In genomic region chr16:87387942-87388817, GRCh38 we compare ENCODE assay signal across 8 cellular contexts. TPM values are rescaled to one million over a fixed set of nuclear protein-coding genes. Genes with fewer than 3 reads are reported as not detected.
DNase-seq lines count a peak whose midpoint lies in the region; ATAC-seq and TF ChIP-seq lines count a peak whose summit lies in the region.

No MANE protein-coding gene starts in this region.

- no peaks in the 10 kb centered on the region for H3K9me2 ChIP-seq in PC-3 (replicated peaks; ENCODE audit: low read length)

- H3K27ac ChIP-seq in PC-3 (ENCODE audit: low read length) (peak overlapping the region; percentile 51), esophagus (ENCODE audit: low read depth in 2 of 2, low read length in 1 of 2) (peak overlapping the region; percentile 73 to 88), mucosa of rectum (ENCODE audit: low read depth in 2 of 2, low read length in 2 of 2) (peak overlapping the region; percentile 98 to 99)

- CTCF ChIA-PET in PC-3 (lab: Charles Lee) = no interaction called here

- H3K4me1 ChIP-seq in PC-3 (ENCODE audit: insufficient read depth, low read length) (peaks cover 20% of the 10 kb centered on the region), esophagus (ENCODE audit: control insufficient read depth in 2 of 2, insufficient read depth in 2 of 2, low read length in 1 of 2) (peaks cover 3 to 5% of the 10 kb centered on the region in 2 donors), mucosa of rectum (ENCODE audit: control insufficient read depth in 2 of 2, insufficient read depth in 2 of 2, low read length in 2 of 2) (peaks cover 26 to 34% of the 10 kb centered on the region in 2 donors)

- H3K27me3 ChIP-seq in PC-3 (ENCODE audit: low read length) = no peaks in the 10 kb centered on the region
- no peaks in the 10 kb centered on the region for H3K27me3 ChIP-seq in esophagus (ENCODE audit: control insufficient read depth in 1 of 2, insufficient read depth in 2 of 2, low read length in 2 of 2)
- H3K27me3 ChIP-seq in mucosa of rectum (ENCODE audit: control insufficient read depth in 2 of 2, insufficient read depth in 2 of 2, low read length in 2 of 2) = no peaks in the 10 kb centered on the region

- H3K4me2 ChIP-seq in PC-3 (ENCODE audit: low read length) = peak overlapping the region; percentile 86

- no peak overlapping the region for H3K9ac ChIP-seq in PC-3 (ENCODE audit: low read length)
- H3K9ac ChIP-seq in mucosa of rectum (ENCODE audit: low read depth in 1 of 2, low read length in 2 of 2) = peak overlapping the region; percentile 65 to 74

- BruUV-seq in PC-3 (replicated peaks; lab: Mats Ljungman, UMichigan) = TSS peak; percentile 62

- no peaks in the 10 kb centered on the region for H3K36me3 ChIP-seq in PC-3 (ENCODE audit: low read depth, low read length)
- H3K36me3 ChIP-seq in esophagus (ENCODE audit: control insufficient read depth in 2 of 2, insufficient read depth in 2 of 2, low read length in 1 of 2) = no peaks in the 10 kb centered on the region
- no peaks in the 10 kb centered on the region for H3K36me3 ChIP-seq in mucosa of rectum (ENCODE audit: control insufficient read depth in 2 of 2, insufficient read depth in 2 of 2, low read length in 2 of 2)

- ATAC-seq in GM21737 (IDR thresholded peaks at IDR 0.05; ENCODE audit: unreplicated experiment) (peak; percentile 45), PC-3 (peak; percentile 74)

- H3K4me3 ChIP-seq in PC-3 (ENCODE audit: low read length) (peak overlapping the region; percentile 51; the same call in 1 of the 2 replicates), esophagus (ENCODE audit: low read depth in 1 of 2, low read length in 2 of 2) (peak overlapping the region in 1 of 2 donors; percentile 9), mucosa of rectum (ENCODE audit: low read length in 2 of 2) (peak overlapping the region; percentile 58 to 71)

- H3K9me3 ChIP-seq in PC-3 (ENCODE audit: low read length) (no peaks in the 10 kb centered on the region), esophagus (ENCODE audit: control insufficient read depth in 2 of 2, insufficient read depth in 1 of 2, low read depth in 1 of 2, low read length in 1 of 2) (no peaks in the 10 kb centered on the region), mucosa of rectum (ENCODE audit: control insufficient read depth in 2 of 2, low read length in 2 of 2) (no peaks in the 10 kb centered on the region)

- H3K79me2 ChIP-seq in PC-3 (ENCODE audit: low read length) = peaks cover 5% of the 10 kb centered on the region

- WGBS in esophagus, 2 donors = 9% methylated on average over 18 of the region's 18 CpGs

- DNase-seq in DMS153 treated with DMSO at 0.1 percent for 48 hours (lab: John Stamatoyannopoulos, UW; ENCODE audit: unreplicated experiment) = peak; percentile 98
- peak; percentile 98 for DNase-seq in KBM-7
- DNase-seq in PC-3 = peak; percentile 96
- peak; percentile 76 for DNase-seq in activated T-cell treated with anti-CD3 and anti-CD28 coated beads, Interleukin-2, amount 50 U/mL, for 1 hour
- peak; percentile 72 to 79 for DNase-seq in stimulated activated CD8-positive, alpha-beta memory T cell treated with anti-CD3 and anti-CD28 coated beads, Interleukin-4, amount 100 ng/mL, for 4 hours (ENCODE audit: low read depth in 2 of 2, low spot score in 1 of 2)

- POLR2A ChIA-PET in PC-3 (lab: Charles Lee; ENCODE audit: unreplicated experiment) = no interaction called here

- intact Hi-C loops in PC-3 (cut with micrococcal nuclease) = no loop called here

- in situ Hi-C loops in KBM-7 (cut with MboI; ENCODE audit: low pct_unique_long_range_greater_than_20kb, low sequenced_read_pairs) = no loop called here

- H4K20me1 ChIP-seq in PC-3 (ENCODE audit: low read length) = peaks cover 2% of the 10 kb centered on the region; the same call in 1 of the 2 replicates

- no peak for TF ChIP-seq CTCF in PC-3 (conservative IDR thresholded peaks at IDR 0.05; ENCODE audit: low read depth, low read length)

- no peaks in the 10 kb centered on the region for H3F3A ChIP-seq in PC-3 (ENCODE audit: low read length, unreplicated experiment)

- H2AFZ ChIP-seq in PC-3 (ENCODE audit: low read length) = peak overlapping the region; percentile 75

RNA-seq across cellular contexts. Expression of gene MAP1LC3B, which starts 4.0 kb away (rescaled TPM):
- total RNA-seq in PC-3 (2014; rRNA removed) = 11.0 and 11.9 TPM in 2 replicates
- 10 to 100 TPM; 28.1 to 41.2 TPM for polyA plus RNA-seq in esophagus

RNA-seq across cellular contexts. Expression of gene FBXO31, which starts 4.6 kb away (rescaled TPM):
- 14.8 and 17.7 TPM in 2 replicates for total RNA-seq in PC-3 (2014; rRNA removed)
- 10 to 100 TPM; 10.4 to 12.5 TPM for polyA plus RNA-seq in esophagus
